28 cellular contexts compared by ENCODE assay signal in the genomic region with DNA sequence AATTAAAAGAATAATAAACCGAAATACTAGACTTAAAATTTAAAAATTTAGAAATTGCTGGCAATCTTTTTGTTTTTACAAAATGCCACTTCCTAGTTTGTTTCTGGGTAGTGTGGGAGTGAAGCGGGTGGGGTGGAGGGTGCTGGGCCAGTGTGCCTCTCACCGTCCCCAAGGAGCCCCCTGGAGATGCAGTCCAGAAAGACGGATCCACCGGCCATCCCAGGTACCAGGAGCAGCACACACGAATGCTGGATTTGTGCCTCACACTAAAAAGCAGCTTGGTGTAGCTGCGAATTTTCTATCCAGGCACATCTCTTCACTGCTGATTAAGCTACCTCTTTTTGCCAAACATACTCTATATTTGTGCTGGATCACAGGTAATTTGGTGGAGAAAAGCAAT.
"Had no signal": no experiment of that assay in that cellular context is flagged by ENCODE, and none has a peak within 500 bp of the region (broad histone marks: within the 10 kb centered on the region; RNA-seq: fewer than 3 reads in every experiment).

No MANE protein-coding gene starts in this region.

- H3K36me3 ChIP-seq: left ventricle myocardium inferior, pancreas, prostate gland, stomach, thyroid gland, transverse colon, upper lobe of left lung, vagina had no signal

- H3K27me3 ChIP-seq: pancreas, testis, thyroid gland, upper lobe of left lung, vagina had no signal

- DNase-seq: hypothalamus; islet precursor cell; left ventricle myocardium inferior; mesendoderm; midbrain; mucosa of descending colon; naive thymus-derived CD4-positive, alpha-beta T cell; nucleus accumbens; pancreas; retina; right cardiac atrium; stimulated activated CD4-positive, alpha-beta T cell treated with anti-CD3 and anti-CD28 coated beads, Interleukin-12 subunit alpha, Interleukin-12 subunit beta, amount 100 ng/mL, for 4 hours; stimulated activated CD4-positive, alpha-beta T cell treated with anti-CD3 and anti-CD28 coated beads, Interleukin-15, amount 100 ng/mL, for 24 hours; stimulated activated CD4-positive, alpha-beta T cell treated with anti-CD3 and anti-CD28 coated beads, Interleukin-2, amount 100 ng/mL, for 24 hours; stimulated activated CD4-positive, alpha-beta T cell treated with anti-CD3 and anti-CD28 coated beads, Interleukin-4, amount 100 ng/mL, for 1 hour; stimulated activated naive B cell treated with anti-CD40 and anti-IgM and Interleukin-4, amounts not matched to agents 10 μg/mL and 1 μg/mL and 100 μg/mL, for 72 hours; stimulated activated naive CD8-positive, alpha-beta T cell treated with anti-CD3 and anti-CD28 coated beads, Interleukin-15, Interleukin-2, amounts not matched to agents 100 U/mL and 50 U/mL, for 24 hours; stomach; testis; thyroid gland; transverse colon; upper lobe of left lung had no signal

- H3K9me3 ChIP-seq: mucosa of descending colon, pancreas, prostate gland, testis, thyroid gland, transverse colon, upper lobe of left lung had no signal

- H3K4me1 ChIP-seq: left ventricle myocardium inferior, pancreas, prostate gland, stomach, testis, thyroid gland, transverse colon, upper lobe of left lung, vagina had no signal

- ATAC-seq: mucosa of descending colon; naive thymus-derived CD4-positive, alpha-beta T cell; natural killer cell treated with Interleukin-12 subunit alpha and Interleukin-12 subunit beta and Interleukin-15 and Interleukin-18, amount 100 ng/mL, for 72 hours; pancreas; right cardiac atrium; sciatic nerve; stimulated activated naive B cell treated with anti-CD40 and anti-IgM and Interleukin-4, amounts not matched to agents 10 μg/mL and 1 μg/mL and 100 μg/mL, for 72 hours; stimulated activated naive CD8-positive, alpha-beta T cell treated with anti-CD3 and anti-CD28 coated beads, Interleukin-15, Interleukin-2, amounts not matched to agents 100 U/mL and 50 U/mL, for 24 hours had no signal

- H3K4me3 ChIP-seq: left ventricle myocardium inferior, lung, mucosa of descending colon, pancreas, prostate gland, skin epidermis, stomach, testis, thyroid gland, transverse colon, upper lobe of left lung, vagina had no signal

- H3K27ac ChIP-seq: left ventricle myocardium inferior, pancreas, prostate gland, skin epidermis, stomach, testis, thyroid gland, transverse colon, upper lobe of left lung, vagina had no signal

- FAIRE-seq: pancreas had no signal
